ENCODE assay signal across 10 cellular contexts in genomic region chr6:111804627-111805235, GRCh38.
A peak's percentile ranks its signal among the peaks of the same experiment; 100 is the strongest.
DNase-seq lines count a peak whose midpoint lies in the region; ATAC-seq and TF ChIP-seq lines count a peak whose summit lies in the region.
"Had no signal": no experiment of that assay in that cellular context is flagged by ENCODE, and none has a peak within 500 bp of the region (broad histone marks: within the 10 kb centered on the region; RNA-seq: fewer than 3 reads in every experiment).

No MANE protein-coding gene starts in this region.

- H3F3A ChIP-seq in Loucy (ENCODE audit: low read depth): 0 out of 2 replicates have a peak, but pooled peaks cover 3% of the 10 kb centered on the region

- peaks cover 0 to 1% (median 0%) of the 10 kb centered on the region in 7 donors for H3K9me3 Mint-ChIP-seq in CD4-positive, CD25-positive, alpha-beta regulatory T cell
- H3K9me3 Mint-ChIP-seq in activated T-helper 17 cell treated with anti-CD3 and anti-CD28 coated beads, Interleukin-2, amount 50 U/mL, for 72 hours: no peaks in the 10 kb centered on the region

- H3K4me3 ChIP-seq in CD4-positive, CD25-positive, alpha-beta regulatory T cell (ENCODE audit: low read depth, low read length): peak overlapping the region; percentile 72
- no peak overlapping the region for H3K4me3 ChIP-seq in Loucy (ENCODE audit: low read length, poor library complexity, severe bottlenecking)

- peak; percentile 64 to 85 (median 67) for DNase-seq in CD4-positive, CD25-positive, alpha-beta regulatory T cell
- DNase-seq in left ventricle myocardium superior (no peak), RPMI8226 (no peak), dedifferentiated amniotic fluid mesenchymal stem cell (ENCODE audit: extremely low spot score) (no peak)
- DNase-seq in stimulated activated CD4-positive, alpha-beta T cell treated with anti-CD3 and anti-CD28 coated beads, TNF-alpha, amount 100 ng/mL, for 48 hours (ENCODE audit: low read depth in 3 of 3): peak in 2 of 3 donors; percentile 39 to 62

- H3K4me2 ChIP-seq in Loucy (ENCODE audit: low read depth, low read length, poor library complexity, severe bottlenecking): peak overlapping the region; percentile 39

- H3K4me1 ChIP-seq in CD4-positive, CD25-positive, alpha-beta regulatory T cell (ENCODE audit: control insufficient read depth, insufficient read depth, low read length, poor library complexity, severe bottlenecking): peaks cover 67% of the 10 kb centered on the region
- peaks cover 37% of the 10 kb centered on the region for H3K4me1 ChIP-seq in Loucy (ENCODE audit: insufficient read depth, low read length, poor library complexity, severe bottlenecking)

- intact Hi-C loops in left ventricle myocardium superior (cut with micrococcal nuclease): no loop called here

- peak; percentile 89 to 93 for ATAC-seq in CD4-positive, CD25-positive, alpha-beta regulatory T cell (ENCODE audit: low read depth in 2 of 2)
- ATAC-seq in GM21423 (IDR thresholded peaks at IDR 0.05; ENCODE audit: unreplicated experiment) (peak; percentile 52), left ventricle myocardium superior (peak; percentile 69)
- peak; percentile 73 for ATAC-seq in activated T-helper 17 cell treated with anti-CD3 and anti-CD28 coated beads, Interleukin-2, amount 50 U/mL, for 72 hours (replicated peaks)

- TF ChIP-seq CTCF in Loucy (conservative IDR thresholded peaks at IDR 0.05; ENCODE audit: low read length): peak; percentile 28; the same call in 1 of the 2 replicates

- H3K27me3 Mint-ChIP-seq in CD4-positive, CD25-positive, alpha-beta regulatory T cell: no peaks in the 10 kb centered on the region
- H3K27me3 Mint-ChIP-seq in activated T-helper 17 cell treated with anti-CD3 and anti-CD28 coated beads, Interleukin-2, amount 50 U/mL, for 72 hours: no peaks in the 10 kb centered on the region

- no peak overlapping the region for H2AFZ ChIP-seq in Loucy (ENCODE audit: low read length)

- H3K4me3 Mint-ChIP-seq in CD4-positive, CD25-positive, alpha-beta regulatory T cell: peak overlapping the region; percentile 19 to 76 (median 72)
- peak overlapping the region; percentile 74 for H3K4me3 Mint-ChIP-seq in activated T-helper 17 cell treated with anti-CD3 and anti-CD28 coated beads, Interleukin-2, amount 50 U/mL, for 72 hours

- H3K79me2 ChIP-seq in Loucy (ENCODE audit: insufficient read depth, low read length): peaks cover 85% of the 10 kb centered on the region

- H3K9me2 ChIP-seq in Loucy (replicated peaks; ENCODE audit: low read depth, low read length): no peaks in the 10 kb centered on the region

- peaks cover 28% of the 10 kb centered on the region for H3K36me3 Mint-ChIP-seq in CD4-positive, CD25-positive, alpha-beta regulatory T cell
- H3K36me3 Mint-ChIP-seq in activated T-helper 17 cell treated with anti-CD3 and anti-CD28 coated beads, Interleukin-2, amount 50 U/mL, for 72 hours (ENCODE audit: low read depth): peaks cover 88% of the 10 kb centered on the region

- no peaks in the 10 kb centered on the region for H3K9me3 ChIP-seq in CD4-positive, CD25-positive, alpha-beta regulatory T cell (ENCODE audit: control insufficient read depth in 2 of 2, low read length in 2 of 2)
- no peaks in the 10 kb centered on the region for H3K9me3 ChIP-seq in Loucy (ENCODE audit: insufficient read depth, low read depth, low read length)
- H3K9me3 ChIP-seq: neutrophil had no signal

- H3K27ac ChIP-seq in CD4-positive, CD25-positive, alpha-beta regulatory T cell (ENCODE audit: insufficient read depth, low read length, poor library complexity, severe bottlenecking): peak overlapping the region; percentile 83
- H3K27ac ChIP-seq: HL-60, neutrophil had no signal

- peak overlapping the region; percentile 89 to 96 (median 92) for H3K27ac Mint-ChIP-seq in CD4-positive, CD25-positive, alpha-beta regulatory T cell
- peak overlapping the region; percentile 96 for H3K27ac Mint-ChIP-seq in activated T-helper 17 cell treated with anti-CD3 and anti-CD28 coated beads, Interleukin-2, amount 50 U/mL, for 72 hours

- no peaks in the 10 kb centered on the region for H3K27me3 ChIP-seq in CD4-positive, CD25-positive, alpha-beta regulatory T cell (ENCODE audit: control insufficient read depth, insufficient read depth, low read length)
- H3K27me3 ChIP-seq in Loucy (ENCODE audit: insufficient read depth, low read length, poor library complexity, severe bottlenecking): no peaks in the 10 kb centered on the region
- H3K27me3 ChIP-seq: neutrophil had no signal

- H3K4me1 Mint-ChIP-seq in CD4-positive, CD25-positive, alpha-beta regulatory T cell: peaks cover 41 to 97% (median 79%) of the 10 kb centered on the region in 4 donors
- H3K4me1 Mint-ChIP-seq in activated T-helper 17 cell treated with anti-CD3 and anti-CD28 coated beads, Interleukin-2, amount 50 U/mL, for 72 hours: peaks cover 73% of the 10 kb centered on the region

- peaks cover 7% of the 10 kb centered on the region for H4K20me1 ChIP-seq in Loucy (ENCODE audit: insufficient read depth, low read length, poor library complexity, severe bottlenecking)

- no peak overlapping the region for H3K9ac ChIP-seq in Loucy (ENCODE audit: low read depth, low read length, poor library complexity, severe bottlenecking)

- H3K36me3 ChIP-seq in CD4-positive, CD25-positive, alpha-beta regulatory T cell (ENCODE audit: control insufficient read depth, insufficient read depth, low read length): peaks cover 10% of the 10 kb centered on the region
- peaks cover 12% of the 10 kb centered on the region; the same call in 1 of the 2 replicates for H3K36me3 ChIP-seq in Loucy (ENCODE audit: insufficient read depth, low read length)
- H3K36me3 ChIP-seq: neutrophil had no signal

Comparison
In these comparisons a context has a peak if more than half of its experiments do, and no peak if none do; other contexts are left out.
1. DNase-seq: peak in CD4-positive, CD25-positive, alpha-beta regulatory T cell (3 of 3) and stimulated activated CD4-positive, alpha-beta T cell treated with anti-CD3 and anti-CD28 coated beads, TNF-alpha, amount 100 ng/mL, for 48 hours (2 of 3); none in left ventricle myocardium superior (single experiment), RPMI8226 (single experiment) and dedifferentiated amniotic fluid mesenchymal stem cell (single experiment).
2. Peak in every context shown above with its lines, with median percentiles within 50 percentile points of each other: ATAC-seq.